In genomic region chr11:64165482-64165841, GRCh38 we compare ENCODE assay signal across 7 cellular contexts. TPM values are rescaled to one million over a fixed set of nuclear protein-coding genes. Genes with fewer than 3 reads are reported as not detected.
A peak's percentile ranks its signal among the peaks of the same experiment; 100 is the strongest.
DNase-seq lines count a peak whose midpoint lies in the region; ATAC-seq, FAIRE-seq and TF ChIP-seq lines count a peak whose summit lies in the region.

No MANE protein-coding gene starts in this region.

- H3K9me3 ChIP-seq in KOPT-K1 (ENCODE audit: insufficient read depth, low read length, poor library complexity, severe bottlenecking) (no peaks in the 10 kb centered on the region), body of pancreas (no peaks in the 10 kb centered on the region), HepG2 (ENCODE audit: low read length) (no peaks in the 10 kb centered on the region), testis (no peaks in the 10 kb centered on the region)

- intact Hi-C loops in body of pancreas (cut with DNase I) = no loop called here
- intact Hi-C loops in HepG2 (cut with micrococcal nuclease; ENCODE audit: unreplicated experiment) = no loop called here
- intact Hi-C loops in testis (cut with DNase I; ENCODE audit: low total_unique reads) = no loop called here

- no peaks in the 10 kb centered on the region for H3K36me3 ChIP-seq in KOPT-K1 (ENCODE audit: insufficient read depth, low read length)
- no peaks in the 10 kb centered on the region for H3K36me3 ChIP-seq in body of pancreas (replicated peaks in 1 of 2; ENCODE audit: insufficient read depth in 1 of 2, low read depth in 2 of 2)
- H3K36me3 ChIP-seq in HepG2 (replicated peaks in 1 of 2; ENCODE audit: control insufficient read depth in 1 of 2, insufficient read depth in 2 of 2, low read length in 2 of 2) = no peaks in the 10 kb centered on the region
- no peaks in the 10 kb centered on the region for H3K36me3 ChIP-seq in testis (ENCODE audit: low read depth, missing control alignments)

- no peak for FAIRE-seq in HepG2 (lab: Jason Lieb, UNC)

- no peak overlapping the region for H2AFZ ChIP-seq in HepG2 (ENCODE audit: low read length)

- in situ Hi-C loops in HepG2 (cut with HindIII; ENCODE audit: extremely low pct_ligation_motif_present, low pct_unique_long_range_greater_than_20kb) = no loop called here

- CTCF ChIA-PET in HepG2 (lab: Yijun Ruan, JAX; ENCODE audit: low intra/inter-chr PET ratio, low total read pairs) = no interaction called here

- no peak for TF ChIP-seq POLR2A in body of pancreas (IDR thresholded peaks at IDR 0.05)
- no peak for TF ChIP-seq POLR2A in HepG2 (IDR thresholded peaks at IDR 0.05; ENCODE audit: insufficient read depth in 1 of 2, low read depth in 2 of 2, low read length in 2 of 2)
- TF ChIP-seq POLR2A in testis (IDR thresholded peaks at IDR 0.05) = no peak

- TF ChIP-seq CTCF in body of pancreas (IDR thresholded peaks at IDR 0.05) (no peak), HepG2 (CRISPR knock-in tag; IDR thresholded peaks at IDR 0.05) (peak; percentile 49), testis (IDR thresholded peaks at IDR 0.05) (no peak)

- peaks cover 25% of the 10 kb centered on the region for H3K4me1 ChIP-seq in body of pancreas
- H3K4me1 ChIP-seq in HepG2 (ENCODE audit: insufficient read depth, low read length) = peaks cover 42% of the 10 kb centered on the region
- peaks cover 9% of the 10 kb centered on the region for H3K4me1 ChIP-seq in testis

- BruUV-seq in HepG2 (replicated peaks; lab: Mats Ljungman, UMichigan) = no TSS peak

- H3K27me3 ChIP-seq in body of pancreas (no peaks in the 10 kb centered on the region), HepG2 (ENCODE audit: control insufficient read depth in 1 of 2, insufficient read depth in 2 of 2, low read length in 2 of 2) (no peaks in the 10 kb centered on the region; a peak in 1 of 5 replicates), testis (no peaks in the 10 kb centered on the region)

- peak; percentile 17 for ATAC-seq in GM18511 (IDR thresholded peaks at IDR 0.05; ENCODE audit: unreplicated experiment)
- peak; percentile 10 for ATAC-seq in body of pancreas
- peak; percentile 27 for ATAC-seq in HepG2

- DNase-seq in body of pancreas (peak in 3 of 4 donors; percentile 32 to 47 (median 43)), HepG2 (ENCODE audit: low spot score) (no peak), testis (no peak), NCI-H1436 treated with DMSO at 0.1 percent for 48 hours (lab: John Stamatoyannopoulos, UW) (no peak)
- no peak for DNase-seq in central memory CD4-positive, alpha-beta T cell

- H4K20me1 ChIP-seq in HepG2 (ENCODE audit: insufficient read depth, low read length) = no peaks in the 10 kb centered on the region

- peak overlapping the region; percentile 93 for H3K9ac ChIP-seq in HepG2 (ENCODE audit: insufficient read depth, low read depth, low read length)

- POLR2A ChIA-PET in HepG2 (lab: Yijun Ruan, JAX) = interaction anchor here (0.7 to 3.5 kb wide), 5 partner anchors 16 to 135 kb away, joined by 3 to 31 read pairs (median 5); partner anchors contain the start of genes CATSPERZ, FKBP2 and STIP1

- 0 to 1% methylated on average over 4 to 30 of the region's 32 CpGs for WGBS in body of pancreas, 2 donors
- 0% methylated on average over 7 of the region's 32 CpGs for WGBS in HepG2 (ENCODE audit: low lambda C conversion rate)
- 0% methylated on average over 21 of the region's 32 CpGs; no CpG with 5 or more reads in 1 of the 2 donors for WGBS in testis, 2 donors

- no peak for TF ChIP-seq RAD21 in HepG2 (CRISPR knock-in tag; IDR thresholded peaks at IDR 0.05)

- TF ChIP-seq EP300 in HepG2 (IDR thresholded peaks at IDR 0.05; ENCODE audit: low read depth in 2 of 2, low read length in 2 of 2) (no peak), HepG2 (CRISPR knock-in tag; IDR thresholded peaks at IDR 0.05; ENCODE audit: borderline replicate concordance) (no peak)

- H3K79me2 ChIP-seq in HepG2 (ENCODE audit: insufficient read depth, low read length) = peaks cover 17% of the 10 kb centered on the region

- H3K4me3 ChIP-seq in body of pancreas = peak overlapping the region; percentile 76 to 81
- H3K4me3 ChIP-seq in HepG2 (replicated peaks in 1 of 3; ENCODE audit: insufficient read depth in 1 of 3, low read depth in 2 of 3, low read length in 3 of 3) = peak overlapping the region; percentile 55 to 94 (median 94); a peak in 5 of 6 replicates
- peak overlapping the region; percentile 67 to 71 for H3K4me3 ChIP-seq in testis

- H3K4me2 ChIP-seq in HepG2 (ENCODE audit: low read depth, low read length) = peak overlapping the region; percentile 88

- H3K27ac ChIP-seq in KOPT-K1 (ENCODE audit: low read depth, low read length, poor library complexity, severe bottlenecking) (peak overlapping the region; percentile 58), body of pancreas (peak overlapping the region; percentile 75 to 99 (median 96)), HepG2 (ENCODE audit: extremely low read length, insufficient read depth, low read length) (peak overlapping the region; percentile 89), testis (peak overlapping the region; percentile 56 to 71)

RNA-seq across cellular contexts. Expression of gene MACROD1, which starts 0.5 kb away (rescaled TPM):
- total RNA-seq in body of pancreas (10 to 100 TPM; 24.7 to 65.4 TPM), HepG2 (2016; rRNA removed; fragmentation: Illumina TruSeq; extraction: Trizol) (34.5 and 39.6 TPM in 2 replicates), testis (10 to 100 TPM; 13.3 to 15.3 TPM)
- total RNA-seq in HepG2 (2016; cell fraction: cytosol; rRNA removed; fragmentation: Illumina TruSeq; extraction: Trizol; ENCODE audit: low read depth) = 23.6 and 29.7 TPM in 2 replicates
- 43.8 and 49.2 TPM in 2 replicates for total RNA-seq in HepG2 (2016; cell fraction: insoluble cytoplasmic fraction; rRNA removed; fragmentation: Illumina TruSeq; extraction: Trizol)
- 16.2 and 21.8 TPM in 2 replicates for total RNA-seq in HepG2 (2016; cell fraction: membrane; rRNA removed; fragmentation: Illumina TruSeq; extraction: Trizol)
- total RNA-seq in HepG2 (2016; cell fraction: nucleus; rRNA removed; fragmentation: Illumina TruSeq; extraction: Trizol) = 22.4 and 29.3 TPM in 2 replicates
- polyA plus RNA-seq in HepG2 (2011; rRNA removed) (23.1 and 33.3 TPM in 2 replicates), testis (ENCODE audit: insufficient read depth, low read depth, low replicate concordance) (14.1 TPM)
- 25.3 and 42.0 TPM in 2 replicates for polyA plus RNA-seq in HepG2 (2011; cell fraction: cytosol; rRNA removed)
- polyA plus RNA-seq in HepG2 (2011; cell fraction: nucleus; rRNA removed) = 93.7 and 126 TPM in 2 replicates
- 18.7 and 29.0 TPM in 2 replicates for polyA plus RNA-seq in HepG2 (2012)
- polyA plus RNA-seq in HepG2 (2016; cell fraction: cytosol; fragmentation: Illumina TruSeq; extraction: Trizol; ENCODE audit: low read depth) = 25.1 and 25.8 TPM in 2 replicates
- 30.6 and 31.8 TPM in 2 replicates for polyA plus RNA-seq in HepG2 (2016; cell fraction: insoluble cytoplasmic fraction; fragmentation: Illumina TruSeq; extraction: Trizol; ENCODE audit: low read depth)
- polyA plus RNA-seq in HepG2 (2016; cell fraction: membrane; fragmentation: Illumina TruSeq; extraction: Trizol; ENCODE audit: low read depth) = 19.9 and 25.0 TPM in 2 replicates
- 40.3 and 41.4 TPM in 2 replicates for polyA plus RNA-seq in HepG2 (2016; cell fraction: nucleus; fragmentation: Illumina TruSeq; extraction: Trizol; ENCODE audit: insufficient read depth, low read depth)
- polyA minus RNA-seq in HepG2 (2011; rRNA and poly(A)+ RNA removed; ENCODE audit: low replicate concordance) = 8.3 and 13.1 TPM in 2 replicates
- 10.1 and 10.9 TPM in 2 replicates for polyA minus RNA-seq in HepG2 (2011; cell fraction: cytosol; rRNA and poly(A)+ RNA removed)
- 17.8 and 21.0 TPM in 2 replicates for polyA minus RNA-seq in HepG2 (2011; cell fraction: nucleus; rRNA and poly(A)+ RNA removed)

RNA-seq across cellular contexts. Expression of gene STIP1, which starts 20.5 kb away (rescaled TPM):
- total RNA-seq in body of pancreas (10 to 100 TPM; 35.8 to 63.6 TPM), HepG2 (2016; rRNA removed; fragmentation: Illumina TruSeq; extraction: Trizol) (217 and 245 TPM in 2 replicates), testis (100 to 1,000 TPM; 221 to 247 TPM)
- total RNA-seq in HepG2 (2016; cell fraction: cytosol; rRNA removed; fragmentation: Illumina TruSeq; extraction: Trizol; ENCODE audit: low read depth) = 46.5 and 48.4 TPM in 2 replicates
- 218 and 244 TPM in 2 replicates for total RNA-seq in HepG2 (2016; cell fraction: insoluble cytoplasmic fraction; rRNA removed; fragmentation: Illumina TruSeq; extraction: Trizol)
- total RNA-seq in HepG2 (2016; cell fraction: membrane; rRNA removed; fragmentation: Illumina TruSeq; extraction: Trizol) = 61.0 and 67.1 TPM in 2 replicates
- 112 and 121 TPM in 2 replicates for total RNA-seq in HepG2 (2016; cell fraction: nucleus; rRNA removed; fragmentation: Illumina TruSeq; extraction: Trizol)
- polyA plus RNA-seq in HepG2 (2011; rRNA removed) (81.1 and 83.3 TPM in 2 replicates), testis (ENCODE audit: insufficient read depth, low read depth, low replicate concordance) (267 TPM)
- 91.1 and 93.1 TPM in 2 replicates for polyA plus RNA-seq in HepG2 (2011; cell fraction: cytosol; rRNA removed)
- 60.8 and 70.1 TPM in 2 replicates for polyA plus RNA-seq in HepG2 (2011; cell fraction: nucleus; rRNA removed)
- 137 and 145 TPM in 2 replicates for polyA plus RNA-seq in HepG2 (2012)
- polyA plus RNA-seq in HepG2 (2016; cell fraction: cytosol; fragmentation: Illumina TruSeq; extraction: Trizol; ENCODE audit: low read depth) = 30.4 and 33.4 TPM in 2 replicates
- 276 and 284 TPM in 2 replicates for polyA plus RNA-seq in HepG2 (2016; cell fraction: insoluble cytoplasmic fraction; fragmentation: Illumina TruSeq; extraction: Trizol; ENCODE audit: low read depth)
- 43.9 and 49.3 TPM in 2 replicates for polyA plus RNA-seq in HepG2 (2016; cell fraction: membrane; fragmentation: Illumina TruSeq; extraction: Trizol; ENCODE audit: low read depth)
- polyA plus RNA-seq in HepG2 (2016; cell fraction: nucleus; fragmentation: Illumina TruSeq; extraction: Trizol; ENCODE audit: insufficient read depth, low read depth) = 175 and 176 TPM in 2 replicates
- polyA minus RNA-seq in HepG2 (2011; rRNA and poly(A)+ RNA removed; ENCODE audit: low replicate concordance) = 195 and 711 TPM in 2 replicates
- polyA minus RNA-seq in HepG2 (2011; cell fraction: cytosol; rRNA and poly(A)+ RNA removed) = 90.4 and 98.8 TPM in 2 replicates
- 84.3 and 104 TPM in 2 replicates for polyA minus RNA-seq in HepG2 (2011; cell fraction: nucleus; rRNA and poly(A)+ RNA removed)

RNA-seq across cellular contexts. Expression of gene FERMT3, which starts 41.1 kb away (rescaled TPM):
- total RNA-seq in body of pancreas (1 to 10 TPM; 8.6 to 9.1 TPM), HepG2 (2016; rRNA removed; fragmentation: Illumina TruSeq; extraction: Trizol) (not detected in 2 replicates), testis (1 to 10 TPM; 7.2 to 8.2 TPM)
- total RNA-seq in HepG2 (2016; cell fraction: cytosol; rRNA removed; fragmentation: Illumina TruSeq; extraction: Trizol; ENCODE audit: low read depth) = not detected in 2 replicates
- 0.30 TPM in 1 of 2 replicates, not detected in the other for total RNA-seq in HepG2 (2016; cell fraction: insoluble cytoplasmic fraction; rRNA removed; fragmentation: Illumina TruSeq; extraction: Trizol)
- total RNA-seq in HepG2 (2016; cell fraction: membrane; rRNA removed; fragmentation: Illumina TruSeq; extraction: Trizol) = 0.22 TPM in 1 of 2 replicates, not detected in the other
- not detected in 2 replicates for total RNA-seq in HepG2 (2016; cell fraction: nucleus; rRNA removed; fragmentation: Illumina TruSeq; extraction: Trizol)
- polyA plus RNA-seq in HepG2 (2011; rRNA removed) (0.16 and 0.29 TPM in 2 replicates), testis (ENCODE audit: insufficient read depth, low read depth, low replicate concordance) (10.9 TPM)
- polyA plus RNA-seq in HepG2 (2011; cell fraction: cytosol; rRNA removed) = 0.11 and 0.15 TPM in 2 replicates
- 2.4 and 3.6 TPM in 2 replicates for polyA plus RNA-seq in HepG2 (2011; cell fraction: nucleus; rRNA removed)
- polyA plus RNA-seq in HepG2 (2012) = 0.40 and 0.93 TPM in 2 replicates
- not detected in 2 replicates for polyA plus RNA-seq in HepG2 (2016; cell fraction: cytosol; fragmentation: Illumina TruSeq; extraction: Trizol; ENCODE audit: low read depth)
- polyA plus RNA-seq in HepG2 (2016; cell fraction: insoluble cytoplasmic fraction; fragmentation: Illumina TruSeq; extraction: Trizol; ENCODE audit: low read depth) = not detected in 2 replicates
- polyA plus RNA-seq in HepG2 (2016; cell fraction: membrane; fragmentation: Illumina TruSeq; extraction: Trizol; ENCODE audit: low read depth) = 0.08 TPM in 1 of 2 replicates, not detected in the other
- polyA plus RNA-seq in HepG2 (2016; cell fraction: nucleus; fragmentation: Illumina TruSeq; extraction: Trizol; ENCODE audit: insufficient read depth, low read depth) = 0.75 TPM in 1 of 2 replicates, not detected in the other
- 0.76 and 0.91 TPM in 2 replicates for polyA minus RNA-seq in HepG2 (2011; rRNA and poly(A)+ RNA removed; ENCODE audit: low replicate concordance)
- polyA minus RNA-seq in HepG2 (2011; cell fraction: cytosol; rRNA and poly(A)+ RNA removed) = not detected in 2 replicates
- 0.12 and 1.3 TPM in 2 replicates for polyA minus RNA-seq in HepG2 (2011; cell fraction: nucleus; rRNA and poly(A)+ RNA removed)

Comparison
In these comparisons a context has a peak if more than half of its experiments do, and no peak if none do; other contexts are left out.
1. DNase-seq: peak in body of pancreas (3 of 4); none in HepG2 (single experiment), testis (single experiment), NCI-H1436 treated with DMSO at 0.1 percent for 48 hours (single experiment) and central memory CD4-positive, alpha-beta T cell (single experiment).
2. Peak in every context shown above with its lines, with median percentiles within 50 percentile points of each other: ATAC-seq, H3K27ac ChIP-seq and H3K4me3 ChIP-seq.